ENCODE assay signal across 17 cellular contexts in the genomic region with DNA sequence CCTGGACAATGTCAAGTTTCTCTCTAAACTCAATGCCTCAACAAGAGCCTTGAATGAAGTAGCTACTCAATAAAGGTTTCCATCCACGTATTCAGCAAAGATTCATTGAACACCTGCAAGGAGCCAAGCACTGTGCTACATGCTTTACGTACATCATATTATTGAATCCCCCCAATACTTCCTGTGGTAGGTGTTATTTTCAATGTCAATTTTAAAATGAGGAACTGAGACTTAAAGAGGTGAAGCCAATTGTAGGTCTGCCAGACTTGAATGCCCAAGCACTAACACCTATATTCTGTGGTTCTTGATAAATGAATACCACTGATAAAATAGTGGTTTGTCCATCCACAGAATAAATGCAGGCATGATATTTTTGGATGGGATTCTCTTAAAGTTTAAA.
A peak's percentile ranks its signal among the peaks of the same experiment; 100 is the strongest.
DNase-seq lines count a peak whose midpoint lies in the region; ATAC-seq and TF ChIP-seq lines count a peak whose summit lies in the region.
"Had no signal": no experiment of that assay in that cellular context is flagged by ENCODE, and none has a peak within 500 bp of the region (broad histone marks: within the 10 kb centered on the region; RNA-seq: fewer than 3 reads in every experiment).

No MANE protein-coding gene starts in this region.

- peaks cover 0 to 14% (median 0%) of the 10 kb centered on the region in 9 donors for H3K27me3 ChIP-seq in heart left ventricle

- no peaks in the 10 kb centered on the region for H3K9me3 ChIP-seq in heart left ventricle

- no peaks in the 10 kb centered on the region for H3K4me1 ChIP-seq in heart left ventricle

- WGBS in heart left ventricle, 4 donors: 69 to 81% (median 77%) methylated on average over 2 of the region's 2 CpGs

- H3K9me3 Mint-ChIP-seq in stimulated activated naive B cell treated with anti-CD40 and anti-IgM and Interleukin-4, amounts not matched to agents 10 μg/mL and 1 μg/mL and 100 μg/mL, for 72 hours: peaks cover 2 to 5% of the 10 kb centered on the region in 2 donors
- H3K9me3 Mint-ChIP-seq: CD8-positive, alpha-beta T cell had no signal

- no peak for TF ChIP-seq POLR2A in heart left ventricle (IDR thresholded peaks at IDR 0.05)

- no peaks in the 10 kb centered on the region for H3K36me3 ChIP-seq in heart left ventricle

- no peak for DNase-seq in stimulated activated naive B cell treated with anti-CD40 and anti-IgM and Interleukin-4, amounts not matched to agents 10 μg/mL and 1 μg/mL and 100 μg/mL, for 72 hours
- DNase-seq in activated naive CD4-positive, alpha-beta T cell (lab: John Stamatoyannopoulos, UW): no peak
- DNase-seq in heart left ventricle: no peak
- DNase-seq: CD8-positive, alpha-beta T cell; GF-D8; GOT3; NCI-H1048; NCI-H146; NCI-H2081 treated with DMSO at 0.1 percent for 48 hours; NCI-H2227 treated with DMSO at 0.1 percent for 48 hours; NCI-H526; T1000 had no signal

- no peak overlapping the region for H3K4me3 ChIP-seq in heart left ventricle

- intact Hi-C loops in heart left ventricle (cut with DNase I): no loop called here

- H3K27ac Mint-ChIP-seq in stimulated activated naive B cell treated with anti-CD40 and anti-IgM and Interleukin-4, amounts not matched to agents 10 μg/mL and 1 μg/mL and 100 μg/mL, for 72 hours: no peak overlapping the region
- H3K27ac Mint-ChIP-seq: CD8-positive, alpha-beta T cell had no signal

- H3K4me1 Mint-ChIP-seq in stimulated activated naive B cell treated with anti-CD40 and anti-IgM and Interleukin-4, amounts not matched to agents 10 μg/mL and 1 μg/mL and 100 μg/mL, for 72 hours: no peaks in the 10 kb centered on the region

- H3K4me3 Mint-ChIP-seq in stimulated activated naive B cell treated with anti-CD40 and anti-IgM and Interleukin-4, amounts not matched to agents 10 μg/mL and 1 μg/mL and 100 μg/mL, for 72 hours: no peak overlapping the region
- H3K4me3 Mint-ChIP-seq: CD8-positive, alpha-beta T cell had no signal

- no peak for TF ChIP-seq CTCF in heart left ventricle (IDR thresholded peaks at IDR 0.05)

- ATAC-seq in GM19372 (IDR thresholded peaks at IDR 0.05; ENCODE audit: low read depth, unreplicated experiment): peak; percentile 59
- peak; percentile 63 for ATAC-seq in GM21723 (IDR thresholded peaks at IDR 0.05; ENCODE audit: unreplicated experiment)
- ATAC-seq in HG03521 (IDR thresholded peaks at IDR 0.05; ENCODE audit: unreplicated experiment): peak; percentile 45
- peak; percentile 31 to 56 for ATAC-seq in stimulated activated naive B cell treated with anti-CD40 and anti-IgM and Interleukin-4, amounts not matched to agents 10 μg/mL and 1 μg/mL and 100 μg/mL, for 72 hours (replicated peaks)
- no peak for ATAC-seq in GM21717 (IDR thresholded peaks at IDR 0.05; ENCODE audit: unreplicated experiment)
- no peak for ATAC-seq in GM21737 (IDR thresholded peaks at IDR 0.05; ENCODE audit: unreplicated experiment)
- no peak for ATAC-seq in heart left ventricle
- ATAC-seq: CD8-positive, alpha-beta T cell had no signal

- no peaks in the 10 kb centered on the region for H3K27me3 Mint-ChIP-seq in stimulated activated naive B cell treated with anti-CD40 and anti-IgM and Interleukin-4, amounts not matched to agents 10 μg/mL and 1 μg/mL and 100 μg/mL, for 72 hours

- H3K27ac ChIP-seq in heart left ventricle: no peak overlapping the region

- H3K36me3 Mint-ChIP-seq in stimulated activated naive B cell treated with anti-CD40 and anti-IgM and Interleukin-4, amounts not matched to agents 10 μg/mL and 1 μg/mL and 100 μg/mL, for 72 hours: no peaks in the 10 kb centered on the region
- H3K36me3 Mint-ChIP-seq: CD8-positive, alpha-beta T cell had no signal

Comparison
In these comparisons a context has a peak if more than half of its experiments do, and no peak if none do; other contexts are left out.
1. ATAC-seq: peak in GM19372 (single experiment), GM21723 (single experiment), HG03521 (single experiment) and stimulated activated naive B cell treated with anti-CD40 and anti-IgM and Interleukin-4, amounts not matched to agents 10 μg/mL and 1 μg/mL and 100 μg/mL, for 72 hours (2 of 2); none in GM21717 (single experiment), GM21737 (single experiment) and heart left ventricle (0 of 4).